Comparison of ENCODE assay signal across 8 cellular contexts in the genomic region with DNA sequence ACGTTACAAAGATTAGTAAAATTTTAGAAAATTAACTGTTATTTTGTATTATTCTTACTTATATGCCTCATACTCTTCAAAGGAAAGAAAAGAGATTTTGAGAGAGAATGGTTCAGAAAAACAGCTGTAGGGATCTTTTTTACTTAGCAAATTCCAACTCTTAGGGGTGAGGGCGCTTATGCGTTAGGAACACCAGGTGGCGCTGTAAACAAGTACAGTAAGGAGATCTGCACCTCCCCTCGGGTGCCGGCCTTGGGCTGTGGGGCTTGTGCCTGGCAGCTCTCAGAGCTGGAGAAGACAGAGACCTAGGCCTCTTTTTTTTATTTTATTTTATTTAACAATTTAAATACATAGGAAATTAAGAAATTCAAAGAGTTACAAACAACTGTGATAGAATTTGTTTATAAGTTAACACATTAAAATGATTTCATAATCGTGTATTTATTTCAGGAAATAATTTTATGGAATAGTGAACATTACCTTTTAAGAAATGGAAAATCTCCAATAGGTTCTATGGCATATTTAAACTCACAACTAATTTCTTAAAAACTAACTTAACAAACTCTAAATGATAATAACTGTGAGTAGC. TPM values are rescaled to one million over a fixed set of nuclear protein-coding genes. Genes with fewer than 3 reads are reported as not detected.
A peak's percentile ranks its signal among the peaks of the same experiment; 100 is the strongest.
DNase-seq lines count a peak whose midpoint lies in the region; ATAC-seq and TF ChIP-seq lines count a peak whose summit lies in the region.

No MANE protein-coding gene starts in this region.

- peaks cover 8 to 19% of the 10 kb centered on the region in 2 donors for H3K27me3 Mint-ChIP-seq in T-cell

- 12 to 15% (median 13%) methylated on average over 7 of the region's 7 CpGs for WGBS in adrenal gland, 4 donors
- 14% methylated on average over 7 of the region's 7 CpGs for WGBS in right cardiac atrium
- 13 to 15% methylated on average over 7 of the region's 7 CpGs for WGBS in sigmoid colon, 2 donors

- TF ChIP-seq CTCF in adrenal gland (IDR thresholded peaks at IDR 0.05): peak; percentile 75 to 96 (median 82)
- peak; percentile 15 to 87 (median 64) for TF ChIP-seq CTCF in sigmoid colon (IDR thresholded peaks at IDR 0.05)

- no peak overlapping the region for H3K27ac Mint-ChIP-seq in T-cell

- H3K4me3 ChIP-seq in adrenal gland: no peak overlapping the region
- no peak overlapping the region for H3K4me3 ChIP-seq in right cardiac atrium (ENCODE audit: low read length)
- no peak overlapping the region for H3K4me3 ChIP-seq in sigmoid colon

- ATAC-seq in HG02678 (IDR thresholded peaks at IDR 0.05; ENCODE audit: unreplicated experiment) (peak; percentile 95), T-cell (replicated peaks in 1 of 4) (peak; percentile 77 to 84 (median 80)), right cardiac atrium (peak; percentile 83 to 84)

- H3K27ac ChIP-seq in adrenal gland: no peak overlapping the region
- H3K27ac ChIP-seq in right cardiac atrium (ENCODE audit: low read length): no peak overlapping the region
- H3K27ac ChIP-seq in sigmoid colon: no peak overlapping the region

- no peaks in the 10 kb centered on the region for H3K36me3 ChIP-seq in adrenal gland (replicated peaks in 1 of 2)
- H3K36me3 ChIP-seq in sigmoid colon: no peaks in the 10 kb centered on the region

- no peaks in the 10 kb centered on the region for H3K9me3 ChIP-seq in adrenal gland (replicated peaks in 1 of 3)
- H3K9me3 ChIP-seq in right cardiac atrium (ENCODE audit: control insufficient read depth, low read length): no peaks in the 10 kb centered on the region
- H3K9me3 ChIP-seq in sigmoid colon: no peaks in the 10 kb centered on the region

- H3K27me3 ChIP-seq in adrenal gland (no peaks in the 10 kb centered on the region), right cardiac atrium (ENCODE audit: control insufficient read depth, insufficient read depth) (no peaks in the 10 kb centered on the region), sigmoid colon (peaks cover 0 to 6% (median 0%) of the 10 kb centered on the region in 3 donors)

- H3K4me1 Mint-ChIP-seq in T-cell: no peaks in the 10 kb centered on the region

- H3K36me3 Mint-ChIP-seq in T-cell: peaks cover 7% of the 10 kb centered on the region

- no peak overlapping the region for H3K4me3 Mint-ChIP-seq in T-cell

- peak; percentile 12 to 46 for DNase-seq in NCI-H187 (lab: John Stamatoyannopoulos, UW)
- no peak for DNase-seq in NCI-H187 treated with DMSO at 0.1 percent for 48 hours (lab: John Stamatoyannopoulos, UW)
- DNase-seq in NCI-H128 (lab: John Stamatoyannopoulos, UW; ENCODE audit: unreplicated experiment): peak; percentile 80
- DNase-seq in T-cell: peak; percentile 32 to 73 (median 59)
- DNase-seq in adrenal gland: peak; percentile 81 to 95 (median 92)
- DNase-seq in right cardiac atrium: peak; percentile 77 to 88 (median 81)
- peak; percentile 80 for DNase-seq in sigmoid colon

- no peaks in the 10 kb centered on the region for H3K4me1 ChIP-seq in adrenal gland (replicated peaks in 1 of 2)
- no peaks in the 10 kb centered on the region for H3K4me1 ChIP-seq in right cardiac atrium (ENCODE audit: control insufficient read depth, insufficient read depth, low read length)
- H3K4me1 ChIP-seq in sigmoid colon: no peaks in the 10 kb centered on the region

- intact Hi-C loops in adrenal gland (cut with DNase I): loop anchor here in 1 of 2 donors (5.0 to 10.0 kb wide), 3 partner anchors 74 to 452 kb away; partner anchors contain the start of gene SYT14
- intact Hi-C loops in right cardiac atrium (cut with DNase I): loop anchor here (5.0 to 10.0 kb wide), 2 partner anchors 124 to 127 kb away; no protein-coding TSS in a partner anchor
- intact Hi-C loops in sigmoid colon (cut with DNase I): loop anchor here (1.0 to 5.0 kb wide), 2 partner anchors 129 to 452 kb away; no protein-coding TSS in a partner anchor

- CTCF ChIA-PET in T-cell (lab: Charles Lee): interaction anchor here (0.6 to 2.1 kb wide), 5 partner anchors 11 to 543 kb away, joined by 3 to 13 read pairs (median 4); no protein-coding TSS in a partner anchor

- no peak for TF ChIP-seq EP300 in sigmoid colon (IDR thresholded peaks at IDR 0.05)

- no peak for TF ChIP-seq POLR2A in adrenal gland (IDR thresholded peaks at IDR 0.05)
- TF ChIP-seq POLR2A in sigmoid colon (IDR thresholded peaks at IDR 0.05): no peak

- no peaks in the 10 kb centered on the region for H3K9me3 Mint-ChIP-seq in T-cell

- POLR2A ChIA-PET in T-cell (lab: Charles Lee): no interaction called here

RNA-seq across cellular contexts. Expression of gene UTP25, which starts 32.6 kb away (rescaled TPM):
- 10 to 100 TPM in 3 of 5 donors, 1 to 10 TPM in 2; 9.1 to 19.9 (median 14.5) TPM for total RNA-seq in T-cell
- total RNA-seq in adrenal gland: 10 to 100 TPM in 1 of 8 donors, 1 to 10 TPM in 7; 5.3 to 11.0 (median 7.8) TPM
- polyA plus RNA-seq in adrenal gland: 1 to 10 TPM; 2.2 to 8.8 (median 2.4) TPM
- 1 to 10 TPM; 2.3 to 3.1 (median 3.0) TPM for total RNA-seq in right cardiac atrium
- polyA plus RNA-seq in right cardiac atrium: 1.2 TPM
- 1 to 10 TPM; 5.7 to 8.6 (median 6.9) TPM for total RNA-seq in sigmoid colon
- 1 to 10 TPM; 1.2 to 3.7 (median 1.6) TPM for polyA plus RNA-seq in sigmoid colon

RNA-seq across cellular contexts. Expression of gene IRF6, which starts 54.4 kb away (rescaled TPM):
- total RNA-seq in T-cell: 1 to 10 TPM in 3 of 5 donors, under 1 TPM in 2; 0.16 to 2.6 (median 1.0) TPM
- total RNA-seq in adrenal gland: 10 to 100 TPM in 7 of 8 donors, 1 to 10 TPM in 1; 8.1 to 60.2 (median 38.1) TPM
- 1 to 10 TPM; 5.4 to 9.8 (median 8.5) TPM for polyA plus RNA-seq in adrenal gland
- 10 to 100 TPM; 27.7 to 45.4 (median 36.4) TPM for total RNA-seq in right cardiac atrium
- 22.6 TPM for polyA plus RNA-seq in right cardiac atrium
- 1 to 10 TPM in 1 of 4 donors, under 1 TPM in 3; 0.28 to 1.1 (median 0.37) TPM for total RNA-seq in sigmoid colon
- 10 to 100 TPM; 29.0 to 58.5 (median 51.1) TPM for polyA plus RNA-seq in sigmoid colon
